ENCODE assay signal across 10 cellular contexts in genomic region chr2:102620367-102620766, GRCh38. TPM values are rescaled to one million over a fixed set of nuclear protein-coding genes. Genes with fewer than 3 reads are reported as not detected.
A peak's percentile ranks its signal among the peaks of the same experiment; 100 is the strongest.
DNase-seq lines count a peak whose midpoint lies in the region; FAIRE-seq and TF ChIP-seq lines count a peak whose summit lies in the region.
"Had no signal": no experiment of that assay in that cellular context is flagged by ENCODE, and none has a peak within 500 bp of the region (broad histone marks: within the 10 kb centered on the region; RNA-seq: fewer than 3 reads in every experiment).

No MANE protein-coding gene starts in this region.

- H2BK5ac ChIP-seq in H1 (ENCODE audit: low read depth, low read length), result no peak overlapping the region
- H2BK5ac ChIP-seq in neuronal stem cell (ENCODE audit: low read length), result no peak overlapping the region

- no peak overlapping the region for H4K8ac ChIP-seq in H1 (ENCODE audit: extremely low read depth, insufficient read depth, low read length)
- peak overlapping the region; percentile 20 for H4K8ac ChIP-seq in neuronal stem cell (ENCODE audit: low read depth, low read length)

- 63% methylated on average over 11 of the region's 11 CpGs; no CpG with 5 or more reads in 1 of the 2 experiments for WGBS in H1 (ENCODE audit: extremely low coverage in 1 of 2, insufficient coverage in 1 of 2, insufficient read length in 1 of 2, insufficient replicate concordance in 2 of 2, low coverage in 1 of 2, low lambda C conversion rate in 2 of 2, missing lambda C conversion rate in 1 of 2), 2 experiments
- no CpG with 5 or more reads among the region's 11 CpGs for WGBS in neuronal stem cell (ENCODE audit: extremely low coverage in 2 of 2, insufficient read length in 2 of 2, insufficient replicate concordance in 1 of 2), 2 donors

- H3K27ac ChIP-seq in H1 (ENCODE audit: low read depth, low read length), result no peak overlapping the region
- no peak overlapping the region for H3K27ac ChIP-seq in neuronal stem cell (replicated peaks; ENCODE audit: low read length)
- no peak overlapping the region for H3K27ac ChIP-seq in osteoblast (ENCODE audit: low read depth, low read length)
- H3K27ac ChIP-seq: body of pancreas had no signal

- H3K9ac ChIP-seq in H1 (replicated peaks in 1 of 4; ENCODE audit: extremely low read depth in 1 of 4, low read depth in 3 of 4, low read length in 3 of 4) (no peak overlapping the region), neuronal stem cell (ENCODE audit: low read depth, low read length, poor library complexity) (no peak overlapping the region)

- peaks cover 19 to 33% (median 30%) of the 10 kb centered on the region in 4 experiments for H3K27me3 ChIP-seq in H1 (replicated peaks in 1 of 4; ENCODE audit: control insufficient read depth in 3 of 4, extremely low read depth in 1 of 4, insufficient read depth in 3 of 4, low read length in 3 of 4)
- peaks cover 5 to 75% (median 26%) of the 10 kb centered on the region in 3 experiments for H3K27me3 ChIP-seq in neuronal stem cell (ENCODE audit: control insufficient read depth in 3 of 3, insufficient read depth in 3 of 3, low read depth in 1 of 3, low read length in 3 of 3)
- peaks cover 46% of the 10 kb centered on the region for H3K27me3 ChIP-seq in osteoblast (ENCODE audit: insufficient read depth, low read length)

- H3K14ac ChIP-seq in H1 (ENCODE audit: insufficient read length), result no peak overlapping the region
- no peak overlapping the region for H3K14ac ChIP-seq in neuronal stem cell (ENCODE audit: low read length)

- peaks cover 14% of the 10 kb centered on the region; the same call in 1 of the 2 replicates for H3K23me2 ChIP-seq in H1 (ENCODE audit: low read depth, low read length)

- peaks cover 0 to 13% (median 7%) of the 10 kb centered on the region in 4 experiments; a peak in 6 of 7 replicates for H3K4me1 ChIP-seq in H1 (replicated peaks in 1 of 4; ENCODE audit: control insufficient read depth in 3 of 4, insufficient read depth in 4 of 4, low read length in 3 of 4)
- H3K4me1 ChIP-seq in neuronal stem cell (ENCODE audit: control insufficient read depth in 2 of 2, insufficient read depth in 1 of 2, low read depth in 1 of 2, low read length in 2 of 2), result peaks cover 0 to 6% of the 10 kb centered on the region in 2 donors
- no peaks in the 10 kb centered on the region for H3K4me1 ChIP-seq in osteoblast (ENCODE audit: insufficient read depth, low read length)

- TF ChIP-seq POLR2A in H1 (IDR thresholded peaks at IDR 0.05; ENCODE audit: control extremely low read depth in 1 of 2, low read depth in 2 of 2, low read length in 2 of 2), result no peak

- H3K9me3 ChIP-seq in H1 (ENCODE audit: insufficient read depth in 2 of 2, low read depth in 1 of 2, low read length in 1 of 2), result no peaks in the 10 kb centered on the region
- no peaks in the 10 kb centered on the region for H3K9me3 ChIP-seq in neuronal stem cell (replicated peaks in 1 of 2; ENCODE audit: control insufficient read depth in 2 of 2, insufficient read depth in 1 of 2, low read depth in 1 of 2, low read length in 2 of 2)
- no peaks in the 10 kb centered on the region for H3K9me3 ChIP-seq in osteoblast (ENCODE audit: low read depth, low read length)
- H3K9me3 ChIP-seq: body of pancreas had no signal

- no peak for FAIRE-seq in H1 (lab: Jason Lieb, UNC)

- H3K4me2 ChIP-seq in H1 (ENCODE audit: insufficient read depth in 1 of 2, low read depth in 2 of 2, low read length in 2 of 2), result peak overlapping the region; percentile 86 to 97
- no peak overlapping the region for H3K4me2 ChIP-seq in neuronal stem cell (ENCODE audit: insufficient read depth, low read length, poor library complexity, severe bottlenecking)
- no peak overlapping the region for H3K4me2 ChIP-seq in osteoblast (ENCODE audit: insufficient read depth, low read length)

- TF ChIP-seq CTCF in H1 (IDR thresholded peaks at IDR 0.05; ENCODE audit: control extremely low read depth in 1 of 3, insufficient read depth in 1 of 3, low read depth in 1 of 3, low read length in 3 of 3) (no peak), osteoblast (IDR thresholded peaks at IDR 0.05; ENCODE audit: extremely low read depth, low read depth, low read length) (no peak)

- no peak overlapping the region for H4K5ac ChIP-seq in H1 (ENCODE audit: insufficient read length, low read depth, low read length)

- H2BK12ac ChIP-seq in H1 (ENCODE audit: low read depth, low read length) (no peak overlapping the region), neuronal stem cell (ENCODE audit: low read length) (no peak overlapping the region)

- H2AFZ ChIP-seq in H1 (ENCODE audit: low read length) (0 out of 2 replicates have a peak overlapping the region, but pooled peaks have one; percentile 6), neuronal stem cell (ENCODE audit: low read length) (no peak overlapping the region), osteoblast (ENCODE audit: low read length) (no peak overlapping the region)

- H4K91ac ChIP-seq in H1 (replicated peaks; ENCODE audit: insufficient read length, low read length), result no peak overlapping the region
- no peak overlapping the region for H4K91ac ChIP-seq in neuronal stem cell (ENCODE audit: low read depth, low read length, poor library complexity)

- H3K23ac ChIP-seq in H1 (ENCODE audit: insufficient read length) (no peak overlapping the region), neuronal stem cell (ENCODE audit: low read depth, low read length, poor library complexity) (no peak overlapping the region)

- peaks cover 0 to 1% of the 10 kb centered on the region in 2 experiments for H4K20me1 ChIP-seq in H1 (replicated peaks in 1 of 2; ENCODE audit: control insufficient read depth in 1 of 2, insufficient read depth in 2 of 2, low read length in 2 of 2)
- H4K20me1 ChIP-seq in osteoblast (ENCODE audit: insufficient read depth, low read length), result no peaks in the 10 kb centered on the region

- no peak overlapping the region for H3K56ac ChIP-seq in H1 (replicated peaks; ENCODE audit: insufficient read length, low read depth, low read length)

- H3K79me1 ChIP-seq in H1 (ENCODE audit: low read depth, low read length), result no peaks in the 10 kb centered on the region
- no peaks in the 10 kb centered on the region for H3K79me1 ChIP-seq in neuronal stem cell (ENCODE audit: low read depth, low read length)

- TF ChIP-seq RAD21 in H1 (IDR thresholded peaks at IDR 0.05 in 1 of 2, conservative IDR thresholded peaks at IDR 0.05 in 1 of 2; ENCODE audit: low read depth in 2 of 2, low read length in 2 of 2), result no peak

- DNase-seq in ELF-1 (ENCODE audit: low read depth, low spot score), result peak; percentile 8
- peak; percentile 25 for DNase-seq in LoVo (ENCODE audit: low spot score)
- DNase-seq in H1 (ENCODE audit: low read depth in 1 of 2, low spot score in 2 of 2), result no peak
- DNase-seq in neuronal stem cell (ENCODE audit: low spot score), result no peak
- DNase-seq in NCI-H1436 treated with DMSO at 0.1 percent for 48 hours (lab: John Stamatoyannopoulos, UW), result no peak
- DNase-seq in T-helper 1 cell, result no peak
- no peak for DNase-seq in osteoblast (ENCODE audit: insufficient read length, low spot score, missing footprints)
- DNase-seq: IMR-90, nucleus accumbens had no signal

- H3K4me3 ChIP-seq in H1 (ENCODE audit: extremely low read depth in 1 of 4, insufficient read depth in 2 of 4, low read depth in 3 of 4, low read length in 4 of 4) (peak overlapping the region in 2 of 4 experiments; percentile 7 to 76; a peak in 3 of 8 replicates), neuronal stem cell (ENCODE audit: low read length in 2 of 2) (peak overlapping the region in 1 of 2 donors; percentile 13), osteoblast (ENCODE audit: insufficient read depth, low read length) (no peak overlapping the region)
- H3K4me3 ChIP-seq: body of pancreas had no signal

- H3K4ac ChIP-seq in H1 (replicated peaks; ENCODE audit: insufficient read length, low read depth, low read length) (no peak overlapping the region), neuronal stem cell (ENCODE audit: low read length) (no peak overlapping the region)

- H3K18ac ChIP-seq in H1 (ENCODE audit: extremely low read depth, low read length), result no peak overlapping the region
- H3K18ac ChIP-seq in neuronal stem cell (ENCODE audit: low read length), result no peak overlapping the region

- H3K36me3 ChIP-seq in H1 (ENCODE audit: control insufficient read depth in 2 of 4, insufficient read depth in 4 of 4, low read length in 3 of 4), result no peaks in the 10 kb centered on the region
- H3K36me3 ChIP-seq in neuronal stem cell (replicated peaks in 1 of 2; ENCODE audit: control insufficient read depth in 2 of 2, insufficient read depth in 2 of 2, low read length in 2 of 2), result no peaks in the 10 kb centered on the region
- H3K36me3 ChIP-seq in osteoblast (ENCODE audit: insufficient read depth, low read length), result no peaks in the 10 kb centered on the region

- POLR2A ChIA-PET in H1 (lab: Charles Lee; ENCODE audit: partially characterized antibody), result no interaction called here

- no peak overlapping the region for H2BK20ac ChIP-seq in H1 (ENCODE audit: low read length)

- H2BK15ac ChIP-seq in H1 (ENCODE audit: low read length) (0 out of 2 replicates have a peak overlapping the region, but pooled peaks have one; percentile 31), neuronal stem cell (ENCODE audit: low read length) (no peak overlapping the region)

- no peak overlapping the region for H2BK120ac ChIP-seq in H1 (replicated peaks; ENCODE audit: low read depth, low read length)
- H2BK120ac ChIP-seq in neuronal stem cell (ENCODE audit: low read depth, low read length), result no peak overlapping the region

- CTCF ChIA-PET in H1 (lab: Charles Lee; ENCODE audit: partially characterized antibody), result interaction anchor here (0.8 to 1.0 kb wide), 3 partner anchors 29 to 186 kb away, joined by 3 read pairs; no protein-coding TSS in a partner anchor

- H3K79me2 ChIP-seq in H1 (ENCODE audit: control insufficient read depth in 1 of 2, insufficient read depth in 2 of 2, low read length in 2 of 2) (no peaks in the 10 kb centered on the region), osteoblast (ENCODE audit: insufficient read depth, low read length) (no peaks in the 10 kb centered on the region)

- TF ChIP-seq EP300 in H1 (IDR thresholded peaks at IDR 0.05; ENCODE audit: borderline replicate concordance in 1 of 2, low read depth in 2 of 2, low read length in 2 of 2), result no peak

- H2AK5ac ChIP-seq in H1 (ENCODE audit: low read depth, low read length) (no peak overlapping the region), neuronal stem cell (ENCODE audit: low read depth, low read length) (no peak overlapping the region)

RNA-seq across cellular contexts. Expression of gene SLC9A2, which starts 1.0 kb away (rescaled TPM):
- 0.13 and 0.15 TPM in 2 replicates for total RNA-seq in H1 (2021; fragmentation: NEBNext Ultra II Directional; extraction: Animal tissue kit (Norgen Biotek cat#: 25700))
- polyA plus RNA-seq in H1 (2011; rRNA removed), result 0.03 and 0.06 TPM in 2 replicates
- 0.06 TPM for polyA plus RNA-seq in H1 (2011; cell fraction: cytosol; rRNA removed)
- 0.06 TPM for polyA plus RNA-seq in H1 (2011; cell fraction: nucleus; rRNA removed)
- 0.03 to 0.10 TPM (median 0.05 TPM) in 4 replicates for polyA plus RNA-seq in H1 (2012, experiment 1 of 2)
- polyA plus RNA-seq in H1 (2012, experiment 2 of 2), result not detected
- polyA plus RNA-seq in H1 (2013, experiment 1 of 2), result 0.30 TPM
- polyA plus RNA-seq in H1 (2013, experiment 2 of 2), result 0.18 TPM
- polyA minus RNA-seq in H1 (2011; rRNA and poly(A)+ RNA removed), result 0.12 and 0.28 TPM in 2 replicates
- polyA minus RNA-seq in H1 (2011; cell fraction: cytosol; rRNA and poly(A)+ RNA removed), result not detected
- 0.10 TPM for polyA minus RNA-seq in H1 (2011; cell fraction: nucleus; rRNA and poly(A)+ RNA removed)
- 0.01 TPM for polyA plus RNA-seq in neuronal stem cell (2013, experiment 1 of 2)
- 0.01 TPM for polyA plus RNA-seq in neuronal stem cell (2013, experiment 2 of 2)
- under 0.01 TPM in 2 replicates for total RNA-seq in osteoblast
- total RNA-seq: IMR-90 had no signal
- polyA plus RNA-seq: IMR-90 had no signal

Comparison
In these comparisons a context has a peak if more than half of its experiments do, and no peak if none do; other contexts are left out.
1. DNase-seq: peak in ELF-1 (single experiment) and LoVo (single experiment); none in H1 (0 of 2), neuronal stem cell (single experiment), NCI-H1436 treated with DMSO at 0.1 percent for 48 hours (single experiment), T-helper 1 cell (0 of 5) and osteoblast (single experiment).
2. H3K4me2 ChIP-seq: peak in H1 (2 of 2); none in neuronal stem cell (single experiment) and osteoblast (single experiment).